8 cellular contexts compared by ENCODE assay signal in genomic region chr2:230410861-230411464, GRCh38. TPM values are rescaled to one million over a fixed set of nuclear protein-coding genes. Genes with fewer than 3 reads are reported as not detected.
DNase-seq lines count a peak whose midpoint lies in the region; ATAC-seq and FAIRE-seq lines count a peak whose summit lies in the region.

No MANE protein-coding gene starts in this region.

- H3K36me3 ChIP-seq in H7 (replicated peaks; ENCODE audit: control insufficient read depth, insufficient read depth, low read length) (no peaks in the 10 kb centered on the region), small intestine (ENCODE audit: control insufficient read depth in 2 of 2, insufficient read depth in 2 of 2, low read length in 2 of 2) (no peaks in the 10 kb centered on the region)

- H3K27me3 ChIP-seq in H7 (ENCODE audit: control insufficient read depth, insufficient read depth, low read length) (peaks cover 26% of the 10 kb centered on the region), right cardiac atrium (ENCODE audit: control insufficient read depth, insufficient read depth) (no peaks in the 10 kb centered on the region), small intestine (ENCODE audit: control insufficient read depth in 2 of 2, insufficient read depth in 2 of 2, low read length in 2 of 2) (no peaks in the 10 kb centered on the region)

- DNase-seq in H7 (peak; percentile 26), right cardiac atrium (peak in 2 of 3 donors; percentile 47 to 53), small intestine (no peak), DMS153 treated with DMSO at 0.1 percent for 48 hours (lab: John Stamatoyannopoulos, UW; ENCODE audit: unreplicated experiment) (no peak)
- no peak for DNase-seq in activated CD4-positive, alpha-beta memory T cell treated with anti-CD3 and anti-CD28 coated beads for 36 hours

- no peaks in the 10 kb centered on the region for H3K27me3 Mint-ChIP-seq in activated CD4-positive, alpha-beta memory T cell treated with anti-CD3 and anti-CD28 coated beads for 36 hours

- WGBS in right cardiac atrium, result 53% methylated on average over 12 of the region's 12 CpGs
- 44 to 50% (median 49%) methylated on average over 12 of the region's 12 CpGs for WGBS in small intestine, 3 donors

- H3K9me3 ChIP-seq in right cardiac atrium (ENCODE audit: control insufficient read depth, low read length), result no peaks in the 10 kb centered on the region
- no peaks in the 10 kb centered on the region for H3K9me3 ChIP-seq in small intestine (ENCODE audit: control insufficient read depth, low read depth)

- CTCF ChIA-PET in activated CD4-positive, alpha-beta memory T cell treated with anti-CD3 and anti-CD28 coated beads for 36 hours (lab: Charles Lee), result interaction anchor here (0.7 to 2.4 kb wide), 3 partner anchors 10 to 344 kb away, joined by 3 to 8 read pairs (median 4); partner anchors contain the start of gene SP140L

- POLR2A ChIA-PET in activated CD4-positive, alpha-beta memory T cell treated with anti-CD3 and anti-CD28 coated beads for 36 hours (lab: Charles Lee), result interaction anchor here (0.5 to 1.2 kb wide), 2 partner anchors 12 to 128 kb away, joined by 3 read pairs; no protein-coding TSS in a partner anchor

- H3K27ac Mint-ChIP-seq in activated CD4-positive, alpha-beta memory T cell treated with anti-CD3 and anti-CD28 coated beads for 36 hours, result peak overlapping the region; percentile 88

- H3K4me3 ChIP-seq in H7 (ENCODE audit: insufficient read depth, low read depth, low read length) (peak overlapping the region; percentile 44), right cardiac atrium (ENCODE audit: low read length) (peak overlapping the region; percentile 86), small intestine (ENCODE audit: low read depth in 1 of 2, low read length in 2 of 2) (peak overlapping the region in 1 of 2 donors; percentile 65)

- H3K4me1 Mint-ChIP-seq in activated CD4-positive, alpha-beta memory T cell treated with anti-CD3 and anti-CD28 coated beads for 36 hours (ENCODE audit: low read depth), result peaks cover 51% of the 10 kb centered on the region

- H3K4me1 ChIP-seq in right cardiac atrium (ENCODE audit: control insufficient read depth, insufficient read depth, low read length), result peaks cover 13% of the 10 kb centered on the region
- peaks cover 0 to 12% of the 10 kb centered on the region in 2 donors for H3K4me1 ChIP-seq in small intestine (ENCODE audit: control insufficient read depth in 2 of 2, insufficient read depth in 1 of 2, low read depth in 1 of 2, low read length in 1 of 2)

- peaks cover 3% of the 10 kb centered on the region for H3K9me3 Mint-ChIP-seq in activated CD4-positive, alpha-beta memory T cell treated with anti-CD3 and anti-CD28 coated beads for 36 hours

- peaks cover 13% of the 10 kb centered on the region for H3K36me3 Mint-ChIP-seq in activated CD4-positive, alpha-beta memory T cell treated with anti-CD3 and anti-CD28 coated beads for 36 hours

- ATAC-seq in right cardiac atrium (no peak), HG03432 (IDR thresholded peaks at IDR 0.05; ENCODE audit: unreplicated experiment) (no peak), GM18502 (IDR thresholded peaks at IDR 0.05; ENCODE audit: poor library complexity, unreplicated experiment) (no peak), HG03354 (IDR thresholded peaks at IDR 0.05; ENCODE audit: poor library complexity, severe bottlenecking, unreplicated experiment) (no peak)

- no peak for FAIRE-seq in small intestine (lab: Jason Lieb, UNC)

- intact Hi-C loops in activated CD4-positive, alpha-beta memory T cell treated with anti-CD3 and anti-CD28 coated beads for 36 hours (cut with micrococcal nuclease), result loop anchor here (5.0 to 10.0 kb wide), 3 partner anchors 144 to 381 kb away; partner anchors contain the start of gene CAB39
- intact Hi-C loops in right cardiac atrium (cut with DNase I), result no loop called here

- H3K27ac ChIP-seq in right cardiac atrium (ENCODE audit: low read length) (peak overlapping the region; percentile 90), small intestine (ENCODE audit: low read depth in 1 of 2, low read length in 1 of 2) (peak overlapping the region; percentile 88 to 99)

- H3K4me3 Mint-ChIP-seq in activated CD4-positive, alpha-beta memory T cell treated with anti-CD3 and anti-CD28 coated beads for 36 hours, result peak overlapping the region; percentile 87

RNA-seq across cellular contexts. Expression of gene SP100, which starts 5.0 kb away (rescaled TPM):
- total RNA-seq in H7 (2014; rRNA removed; shearing (Covaris generic)), result 0.15 TPM in 1 of 2 replicates, not detected in the other
- 100 to 1,000 TPM; 152 to 157 TPM for total RNA-seq in activated CD4-positive, alpha-beta memory T cell treated with anti-CD3 and anti-CD28 coated beads for 36 hours
- 10 to 100 TPM; 70.8 to 88.3 (median 76.5) TPM for total RNA-seq in right cardiac atrium
- polyA plus RNA-seq in right cardiac atrium, result 64.5 TPM
- 10 to 100 TPM; 38.7 to 55.4 (median 53.0) TPM for polyA plus RNA-seq in small intestine

Comparison
In these comparisons a context has a peak if more than half of its experiments do, and no peak if none do; other contexts are left out.
1. DNase-seq: peak in H7 (single experiment) and right cardiac atrium (2 of 3); none in activated CD4-positive, alpha-beta memory T cell treated with anti-CD3 and anti-CD28 coated beads for 36 hours (single experiment), small intestine (single experiment) and DMS153 treated with DMSO at 0.1 percent for 48 hours (single experiment).
2. RNA of gene SP100, which starts 5.0 kb away (total RNA-seq): 152 to 157 TPM in activated CD4-positive, alpha-beta memory T cell treated with anti-CD3 and anti-CD28 coated beads for 36 hours and 70.8 to 88.3 TPM in right cardiac atrium; 0.15 TPM in H7; every median in the first group is over 10 times any median in the second.